ENCODE assay signal across 8 cellular contexts in the genomic region with DNA sequence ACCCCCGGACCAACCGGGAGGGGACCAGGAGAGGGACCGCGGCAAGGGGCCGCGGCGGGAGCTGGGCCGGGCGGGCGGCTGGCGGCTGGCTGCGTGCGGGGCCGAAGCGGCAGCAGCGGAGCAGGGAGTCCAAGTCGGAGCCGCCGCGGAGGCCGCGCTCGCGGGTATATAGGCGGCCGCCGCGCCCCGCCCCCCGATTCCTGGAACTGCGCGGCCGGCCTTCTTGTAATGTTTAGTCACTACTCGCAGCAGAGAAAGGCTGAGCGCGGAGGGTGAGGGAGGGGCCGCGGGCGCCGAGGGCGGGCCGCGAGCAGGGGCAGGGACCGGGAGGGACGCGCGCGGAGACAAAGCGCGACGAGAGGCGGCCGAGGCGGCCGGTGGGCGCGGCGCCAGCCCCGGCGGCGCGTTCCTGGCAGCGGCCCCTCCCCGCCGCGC. TPM values are rescaled to one million over a fixed set of nuclear protein-coding genes. Genes with fewer than 3 reads are reported as not detected.
DNase-seq lines count a peak whose midpoint lies in the region; ATAC-seq and TF ChIP-seq lines count a peak whose summit lies in the region.

A gene with protein sequence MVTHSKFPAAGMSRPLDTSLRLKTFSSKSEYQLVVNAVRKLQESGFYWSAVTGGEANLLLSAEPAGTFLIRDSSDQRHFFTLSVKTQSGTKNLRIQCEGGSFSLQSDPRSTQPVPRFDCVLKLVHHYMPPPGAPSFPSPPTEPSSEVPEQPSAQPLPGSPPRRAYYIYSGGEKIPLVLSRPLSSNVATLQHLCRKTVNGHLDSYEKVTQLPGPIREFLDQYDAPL (minus strand): TSS at position 142 of the 435 bp plus-strand sequence. CDS start 982 bp downstream, outside the sequence.

- peak within 1 kb of the TSS; percentile 67 to 76 for H3K4me3 ChIP-seq in right atrium auricular region

- DNase-seq in EH (ENCODE audit: low read depth) (peak; percentile 98), NCI-H187 treated with DMSO at 0.1 percent for 48 hours (lab: John Stamatoyannopoulos, UW) (peak; percentile 80), T-helper 22 cell (ENCODE audit: low read depth) (peak; percentile 94), anterior cingulate cortex (lab: John Stamatoyannopoulos, UW) (peak in 54 of 58 donors; percentile 15 to 95 (median 69)), right atrium auricular region (ENCODE audit: low spot score) (peak; percentile 99), pulmonary artery endothelial cell (ENCODE audit: low read depth, low spot score) (peak; percentile 87), ureter (ENCODE audit: low spot score) (peak; percentile 97)

- H3K9me3 ChIP-seq in right atrium auricular region = no peaks in the 10 kb centered on the region

- peak within 1 kb of the TSS; percentile 93 to 94 for H3K27ac ChIP-seq in right atrium auricular region

- H3K4me1 ChIP-seq in right atrium auricular region = peaks cover 0 to 57% of the 10 kb centered on the region in 2 donors

- H3K36me3 ChIP-seq in right atrium auricular region = peaks cover 16% of the 10 kb centered on the region

- ATAC-seq in HG02610 (IDR thresholded peaks at IDR 0.05; ENCODE audit: unreplicated experiment) = peak; percentile 32

- H3K27me3 ChIP-seq in right atrium auricular region = no peaks in the 10 kb centered on the region

- TF ChIP-seq CTCF in right atrium auricular region (IDR thresholded peaks at IDR 0.05) = no peak

RNA-seq across cellular contexts. Expression of the gene that starts here (rescaled TPM):
- total RNA-seq in right atrium auricular region (10 to 100 TPM; 39.9 to 56.8 TPM), pulmonary artery endothelial cell (31.5 and 71.3 TPM in 2 replicates), ureter (66.1 TPM)

Comparison
In these comparisons a context has a peak if more than half of its experiments do, and no peak if none do; other contexts are left out.
1. Peak in every context shown above with its lines: DNase-seq, ATAC-seq, H3K4me3 ChIP-seq and H3K27ac ChIP-seq.